Comparison of ENCODE assay signal across 28 cellular contexts in the genomic region with DNA sequence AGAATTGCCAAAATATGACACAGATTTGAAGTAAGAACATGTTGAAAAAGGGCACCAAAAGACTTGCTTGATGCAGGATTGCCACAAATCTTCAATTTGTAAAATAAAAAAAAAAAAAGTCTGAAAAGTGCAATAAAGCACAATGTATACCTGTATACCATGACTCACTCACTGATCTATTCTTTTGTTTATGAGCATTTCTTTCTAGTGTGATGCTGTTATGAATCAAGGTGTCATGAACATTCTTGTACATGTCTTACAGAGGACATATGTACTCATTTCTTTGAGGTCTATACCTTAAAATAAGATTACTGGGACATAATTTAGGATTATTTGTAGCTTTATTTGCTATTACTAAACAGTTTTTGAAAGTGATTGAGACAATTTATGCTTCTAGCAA.
"Had no signal": no experiment of that assay in that cellular context is flagged by ENCODE, and none has a peak within 500 bp of the region (broad histone marks: within the 10 kb centered on the region; RNA-seq: fewer than 3 reads in every experiment).

No MANE protein-coding gene starts in this region.

- H3K36me3 Mint-ChIP-seq: stimulated activated effector memory CD8-positive, alpha-beta T cell treated with anti-CD3 and anti-CD28 coated beads, Interleukin-12 subunit alpha, Interleukin-12 subunit beta, amount 100 ng/mL, for 72 hours; stimulated activated memory B cell treated with anti-CD40 and anti-IgM and Interleukin-4, amounts not matched to agents 10 μg/mL and 1 μg/mL and 100 μg/mL, for 72 hours; stimulated activated naive B cell treated with anti-CD40 and anti-IgM and Interleukin-4, amounts not matched to agents 10 μg/mL and 1 μg/mL and 100 μg/mL, for 72 hours; type B pancreatic cell had no signal

- H3K36me3 ChIP-seq: stomach, suprapubic skin, thoracic aorta, thyroid gland, tibial artery, tibial nerve, transverse colon, upper lobe of left lung, upper lobe of right lung, vagina had no signal

- H3K4me3 Mint-ChIP-seq: stimulated activated effector memory CD8-positive, alpha-beta T cell treated with anti-CD3 and anti-CD28 coated beads, Interleukin-12 subunit alpha, Interleukin-12 subunit beta, amount 100 ng/mL, for 72 hours; stimulated activated memory B cell treated with anti-CD40 and anti-IgM and Interleukin-4, amounts not matched to agents 10 μg/mL and 1 μg/mL and 100 μg/mL, for 72 hours; stimulated activated naive B cell treated with anti-CD40 and anti-IgM and Interleukin-4, amounts not matched to agents 10 μg/mL and 1 μg/mL and 100 μg/mL, for 72 hours; stimulated activated naive CD8-positive, alpha-beta T cell treated with anti-CD3 and anti-CD28 coated beads, Interleukin-15, amount 100 ng/mL, for 72 hours; stimulated activated naive CD8-positive, alpha-beta T cell treated with anti-CD3 and anti-CD28 coated beads, Interleukin-15, Interleukin-2, amounts not matched to agents 100 ng/mL and 50 ng/mL, for 24 hours; type B pancreatic cell had no signal

- FAIRE-seq: urothelium cell line had no signal

- DNase-seq: stimulated activated CD4-positive, alpha-beta T cell treated with anti-CD3 and anti-CD28 coated beads, Interleukin-2, amount 100 ng/mL, for 48 hours; stimulated activated CD4-positive, alpha-beta T cell treated with anti-CD3 and anti-CD28 coated beads, Interleukin-4, amount 100 ng/mL, for 1 hour; stimulated activated CD4-positive, alpha-beta T cell treated with anti-CD3 and anti-CD28 coated beads, Interleukin-4, amount 100 ng/mL, for 24 hours; stimulated activated CD4-positive, alpha-beta T cell treated with anti-CD3 and anti-CD28 coated beads, Interleukin-4, amount 100 ng/mL, for 4 hours; stimulated activated CD8-positive, alpha-beta memory T cell treated with anti-CD3 and anti-CD28 coated beads, Interleukin-4, amount 100 ng/mL, for 48 hours; stimulated activated naive B cell treated with anti-CD40 and anti-IgM and Interleukin-4, amounts not matched to agents 10 μg/mL and 1 μg/mL and 100 μg/mL, for 72 hours; stimulated activated naive CD4-positive, alpha-beta T cell; stimulated activated naive CD4-positive, alpha-beta T cell treated with Interleukin-2 at 50 U/mL for 16 hours; stimulated activated naive CD8-positive, alpha-beta T cell treated with anti-CD3 and anti-CD28 coated beads, Interleukin-15, amount 100 ng/mL, for 72 hours; stimulated activated naive CD8-positive, alpha-beta T cell treated with anti-CD3 and anti-CD28 coated beads, Interleukin-15, Interleukin-2, amounts not matched to agents 100 U/mL and 50 U/mL, for 24 hours; stomach; testis; thyroid gland; tibial artery; transverse colon; trophoblast cell; upper lobe of left lung; upper lobe of right lung; uterus had no signal

- H3K27me3 ChIP-seq: stomach, suprapubic skin, testis, thyroid gland, tibial artery, tibial nerve, transverse colon, upper lobe of left lung, upper lobe of right lung, uterus, vagina had no signal

- H3K4me1 ChIP-seq: stomach, suprapubic skin, testis, thyroid gland, tibial artery, tibial nerve, transverse colon, upper lobe of left lung, upper lobe of right lung, uterus, vagina had no signal

- H3K27ac ChIP-seq: stomach, suprapubic skin, testis, thoracic aorta, thyroid gland, tibial artery, tibial nerve, transverse colon, upper lobe of left lung, upper lobe of right lung, uterus, vagina had no signal

- H3K4me1 Mint-ChIP-seq: stimulated activated effector memory CD8-positive, alpha-beta T cell treated with anti-CD3 and anti-CD28 coated beads, Interleukin-12 subunit alpha, Interleukin-12 subunit beta, amount 100 ng/mL, for 72 hours; stimulated activated memory B cell treated with anti-CD40 and anti-IgM and Interleukin-4, amounts not matched to agents 10 μg/mL and 1 μg/mL and 100 μg/mL, for 72 hours; stimulated activated naive B cell treated with anti-CD40 and anti-IgM and Interleukin-4, amounts not matched to agents 10 μg/mL and 1 μg/mL and 100 μg/mL, for 72 hours; stimulated activated naive CD8-positive, alpha-beta T cell treated with anti-CD3 and anti-CD28 coated beads, Interleukin-15, amount 100 ng/mL, for 72 hours had no signal

- H3K9me3 ChIP-seq: stomach, suprapubic skin, testis, thoracic aorta, thyroid gland, tibial artery, transverse colon, upper lobe of left lung, upper lobe of right lung, uterus, vagina had no signal

- H3K27me3 Mint-ChIP-seq: stimulated activated memory B cell treated with anti-CD40 and anti-IgM and Interleukin-4, amounts not matched to agents 10 μg/mL and 1 μg/mL and 100 μg/mL, for 72 hours; stimulated activated naive B cell treated with anti-CD40 and anti-IgM and Interleukin-4, amounts not matched to agents 10 μg/mL and 1 μg/mL and 100 μg/mL, for 72 hours; stimulated activated naive CD8-positive, alpha-beta T cell treated with anti-CD3 and anti-CD28 coated beads, Interleukin-15, amount 100 ng/mL, for 72 hours; type B pancreatic cell had no signal

- ATAC-seq: stimulated activated effector memory CD8-positive, alpha-beta T cell treated with anti-CD3 and anti-CD28 coated beads, Interleukin-12 subunit alpha, Interleukin-12 subunit beta, amount 100 ng/mL, for 72 hours; stimulated activated memory B cell treated with anti-CD40 and anti-IgM and Interleukin-4, amounts not matched to agents 10 μg/mL and 1 μg/mL and 100 μg/mL, for 72 hours; stimulated activated naive B cell treated with anti-CD40 and anti-IgM and Interleukin-4, amounts not matched to agents 10 μg/mL and 1 μg/mL and 100 μg/mL, for 72 hours; stimulated activated naive CD8-positive, alpha-beta T cell treated with anti-CD3 and anti-CD28 coated beads, Interleukin-15, amount 100 ng/mL, for 72 hours; stimulated activated naive CD8-positive, alpha-beta T cell treated with anti-CD3 and anti-CD28 coated beads, Interleukin-15, Interleukin-2, amounts not matched to agents 100 U/mL and 50 U/mL, for 24 hours; upper lobe of right lung had no signal

- H3K27ac Mint-ChIP-seq: stimulated activated effector memory CD8-positive, alpha-beta T cell treated with anti-CD3 and anti-CD28 coated beads, Interleukin-12 subunit alpha, Interleukin-12 subunit beta, amount 100 ng/mL, for 72 hours; stimulated activated memory B cell treated with anti-CD40 and anti-IgM and Interleukin-4, amounts not matched to agents 10 μg/mL and 1 μg/mL and 100 μg/mL, for 72 hours; stimulated activated naive B cell treated with anti-CD40 and anti-IgM and Interleukin-4, amounts not matched to agents 10 μg/mL and 1 μg/mL and 100 μg/mL, for 72 hours; stimulated activated naive CD8-positive, alpha-beta T cell treated with anti-CD3 and anti-CD28 coated beads, Interleukin-15, Interleukin-2, amounts not matched to agents 100 ng/mL and 50 ng/mL, for 24 hours; type B pancreatic cell had no signal

- H3K4me3 ChIP-seq: stomach, suprapubic skin, testis, thoracic aorta, thyroid gland, tibial artery, tibial nerve, transverse colon, upper lobe of left lung, upper lobe of right lung, uterus, vagina had no signal

- H3K9me3 Mint-ChIP-seq: stimulated activated effector memory CD8-positive, alpha-beta T cell treated with anti-CD3 and anti-CD28 coated beads, Interleukin-12 subunit alpha, Interleukin-12 subunit beta, amount 100 ng/mL, for 72 hours; stimulated activated naive B cell treated with anti-CD40 and anti-IgM and Interleukin-4, amounts not matched to agents 10 μg/mL and 1 μg/mL and 100 μg/mL, for 72 hours; stimulated activated naive CD8-positive, alpha-beta T cell treated with anti-CD3 and anti-CD28 coated beads, Interleukin-15, Interleukin-2, amounts not matched to agents 100 ng/mL and 50 ng/mL, for 24 hours; type B pancreatic cell had no signal
